ENCODE assay signal across 26 cellular contexts in genomic region chr5:34813473-34813872, GRCh38. TPM values are rescaled to one million over a fixed set of nuclear protein-coding genes. Genes with fewer than 3 reads are reported as not detected.
"Had no signal": no experiment of that assay in that cellular context is flagged by ENCODE, and none has a peak within 500 bp of the region (broad histone marks: within the 10 kb centered on the region; RNA-seq: fewer than 3 reads in every experiment).

No MANE protein-coding gene starts in this region.

- FAIRE-seq: endometrium, kidney had no signal

- H3K27ac Mint-ChIP-seq: effector memory CD8-positive, alpha-beta T cell; memory B cell; naive B cell; natural killer cell treated with Interleukin-12 subunit alpha and Interleukin-12 subunit beta and Interleukin-15 and Interleukin-18, amount 100 ng/mL, for 72 hours; neural progenitor cell; stimulated activated effector memory CD8-positive, alpha-beta T cell treated with anti-CD3 and anti-CD28 coated beads, Interleukin-12 subunit alpha, Interleukin-12 subunit beta, amount 100 ng/mL, for 72 hours had no signal

- H3K4me3 ChIP-seq: esophagus squamous epithelium, lung, mucosa of descending colon, neural progenitor cell, psoas muscle, sigmoid colon, stomach, thyroid gland, vagina had no signal

- H2AFZ ChIP-seq: neural progenitor cell had no signal

- H3K4me1 ChIP-seq: esophagus squamous epithelium, psoas muscle, sigmoid colon, stomach, vagina had no signal

- ATAC-seq: effector memory CD8-positive, alpha-beta T cell; left lobe of liver; mucosa of descending colon; natural killer cell treated with Interleukin-12 subunit alpha and Interleukin-12 subunit beta and Interleukin-15 and Interleukin-18, amount 100 ng/mL, for 72 hours; psoas muscle; right cardiac atrium; stimulated activated effector memory CD8-positive, alpha-beta T cell treated with anti-CD3 and anti-CD28 coated beads, Interleukin-12 subunit alpha, Interleukin-12 subunit beta, amount 100 ng/mL, for 72 hours had no signal

- H3K36me3 ChIP-seq: neural progenitor cell, thyroid gland had no signal

- H3K36me3 Mint-ChIP-seq: memory B cell; naive B cell; natural killer cell treated with Interleukin-12 subunit alpha and Interleukin-12 subunit beta and Interleukin-15 and Interleukin-18, amount 100 ng/mL, for 72 hours; stimulated activated effector memory CD8-positive, alpha-beta T cell treated with anti-CD3 and anti-CD28 coated beads, Interleukin-12 subunit alpha, Interleukin-12 subunit beta, amount 100 ng/mL, for 72 hours had no signal

- DNase-seq: cortex of kidney; effector memory CD8-positive, alpha-beta T cell; erythroblast; esophagus squamous epithelium; foreskin melanocyte; kidney; mucosa of descending colon; naive B cell; psoas muscle; right cardiac atrium; sigmoid colon; stimulated activated CD4-positive, alpha-beta T cell treated with anti-CD3 and anti-CD28 coated beads, Interleukin-2, amount 100 ng/mL, for 24 hours; stimulated activated CD4-positive, alpha-beta T cell treated with anti-CD3 and anti-CD28 coated beads, Interleukin-4, amount 100 ng/mL, for 24 hours; stimulated activated naive CD4-positive, alpha-beta T cell treated with Interleukin-2 at 50 U/mL for 16 hours; stomach; thyroid gland had no signal

- H3K4me3 Mint-ChIP-seq: effector memory CD8-positive, alpha-beta T cell; memory B cell; naive B cell; natural killer cell treated with Interleukin-12 subunit alpha and Interleukin-12 subunit beta and Interleukin-15 and Interleukin-18, amount 100 ng/mL, for 72 hours; neural progenitor cell; stimulated activated effector memory CD8-positive, alpha-beta T cell treated with anti-CD3 and anti-CD28 coated beads, Interleukin-12 subunit alpha, Interleukin-12 subunit beta, amount 100 ng/mL, for 72 hours had no signal

- H3K27ac ChIP-seq: esophagus squamous epithelium, neural progenitor cell, psoas muscle, sigmoid colon, stomach, thyroid gland, vagina had no signal

- H3K4me2 ChIP-seq: neural progenitor cell had no signal

- H3K9me3 ChIP-seq: esophagus squamous epithelium, mucosa of descending colon, psoas muscle, sigmoid colon, stomach, thyroid gland, vagina had no signal

- H3K9me3 Mint-ChIP-seq: effector memory CD8-positive, alpha-beta T cell; memory B cell; naive B cell; natural killer cell treated with Interleukin-12 subunit alpha and Interleukin-12 subunit beta and Interleukin-15 and Interleukin-18, amount 100 ng/mL, for 72 hours; neural progenitor cell; stimulated activated effector memory CD8-positive, alpha-beta T cell treated with anti-CD3 and anti-CD28 coated beads, Interleukin-12 subunit alpha, Interleukin-12 subunit beta, amount 100 ng/mL, for 72 hours had no signal

- H3K9ac ChIP-seq: neural progenitor cell had no signal

- H3K27me3 Mint-ChIP-seq: naive B cell had no signal

- H3K27me3 ChIP-seq: esophagus squamous epithelium, neural progenitor cell, sigmoid colon, stomach, thyroid gland, vagina had no signal

- H3K4me1 Mint-ChIP-seq: memory B cell; naive B cell; stimulated activated effector memory CD8-positive, alpha-beta T cell treated with anti-CD3 and anti-CD28 coated beads, Interleukin-12 subunit alpha, Interleukin-12 subunit beta, amount 100 ng/mL, for 72 hours had no signal

RNA-seq across cellular contexts. Expression of gene TTC23L, which starts 25.5 kb away (rescaled TPM):
- total RNA-seq: left lobe of liver; natural killer cell treated with Interleukin-12 subunit alpha and Interleukin-12 subunit beta and Interleukin-15 and Interleukin-18, amount 100 ng/mL, for 72 hours; psoas muscle; right cardiac atrium; skeletal muscle tissue; subcutaneous adipose tissue had no signal
- polyA plus RNA-seq: right cardiac atrium had no signal
